In genomic region chr12:68939500-68939899, GRCh38 we compare ENCODE assay signal across 23 cellular contexts. TPM values are rescaled to one million over a fixed set of nuclear protein-coding genes. Genes with fewer than 3 reads are reported as not detected.
DNase-seq lines count a peak whose midpoint lies in the region; ATAC-seq, FAIRE-seq and TF ChIP-seq lines count a peak whose summit lies in the region.
"Had no signal": no experiment of that assay in that cellular context is flagged by ENCODE, and none has a peak within 500 bp of the region (broad histone marks: within the 10 kb centered on the region; RNA-seq: fewer than 3 reads in every experiment).

No MANE protein-coding gene starts in this region.

- no peaks in the 10 kb centered on the region for H3K36me3 ChIP-seq in liver (ENCODE audit: control insufficient read depth in 4 of 4, insufficient read depth in 3 of 4, low read depth in 1 of 4, low read length in 3 of 4)
- H3K36me3 ChIP-seq: MG63 had no signal

- no peak for FAIRE-seq in A549 (lab: Jason Lieb, UNC)

- TF ChIP-seq POLR2A in A549 (IDR thresholded peaks at IDR 0.05; ENCODE audit: low read length) = no peak

- H3K9me3 ChIP-seq in A549 (no peaks in the 10 kb centered on the region), liver (ENCODE audit: control insufficient read depth in 4 of 4, low read length in 3 of 4) (no peaks in the 10 kb centered on the region)
- H3K9me3 ChIP-seq: MG63 had no signal

- ATAC-seq in A549 (no peak), HG03520 (IDR thresholded peaks at IDR 0.05; ENCODE audit: unreplicated experiment) (no peak)
- ATAC-seq: PC-3 had no signal

- TF ChIP-seq EP300 in A549 (IDR thresholded peaks at IDR 0.05) = no peak

- 30% methylated on average over 1 of the region's 1 CpG for WGBS in A549 (ENCODE audit: missing lambda C conversion rate)
- WGBS in liver = 25% methylated on average over 1 of the region's 1 CpG

- DNase-seq in A549 (ENCODE audit: low read depth in 1 of 2, low spot score in 1 of 2) (no peak), HuH-7.5 (ENCODE audit: low spot score) (peak; percentile 56), choroid plexus epithelial cell (ENCODE audit: low read depth) (peak; percentile 9), NCI-H510A treated with DMSO at 0.1 percent for 48 hours (lab: John Stamatoyannopoulos, UW) (no peak)
- DNase-seq in activated CD4-positive, CD25-positive, alpha-beta regulatory T cell (lab: John Stamatoyannopoulos, UW) = no peak
- DNase-seq in NK-92 treated with Interleukin-12 subunit alpha and Interleukin-12 subunit beta, amount 100 ng/mL, for 24 hours (lab: John Stamatoyannopoulos, UW) = no peak
- DNase-seq: EL, H7, HFFc6, MG63, NCI-H1417, NCI-H1694 treated with DMSO at 0.1 percent for 48 hours, NCI-H2081 treated with DMSO at 0.1 percent for 48 hours, NCI-H446, NCI-H526 treated with DMSO at 0.1 percent for 48 hours, PC-3, SHP77 treated with DMSO at 0.1 percent for 48 hours had no signal

- no peak overlapping the region for H3K9ac ChIP-seq in liver (ENCODE audit: low read depth in 1 of 2, low read length in 2 of 2)

- peak overlapping the region; percentile 23; the same call in 2 of the 3 replicates for H3K4me2 ChIP-seq in A549

- POLR2A ChIA-PET in A549 (lab: Yijun Ruan, JAX) = no interaction called here

- TF ChIP-seq CTCF in A549 (IDR thresholded peaks at IDR 0.05) (no peak), choroid plexus epithelial cell (conservative IDR thresholded peaks at IDR 0.05; ENCODE audit: low read depth, low read length) (no peak), liver (IDR thresholded peaks at IDR 0.05; ENCODE audit: low read depth, low read length, missing input control) (no peak)

- no peak for TF ChIP-seq RAD21 in A549 (conservative IDR thresholded peaks at IDR 0.05 in 1 of 2, IDR thresholded peaks at IDR 0.05 in 1 of 2)
- peak in 1 of 2 donors; percentile 19 for TF ChIP-seq RAD21 in liver (IDR thresholded peaks at IDR 0.05)

- H3K4me3 ChIP-seq in A549 (no peak overlapping the region), choroid plexus epithelial cell (ENCODE audit: low read depth, low read length) (no peak overlapping the region), liver (ENCODE audit: low read depth in 1 of 3, low read length in 3 of 3) (no peak overlapping the region)
- H3K4me3 ChIP-seq: MG63, SK-N-MC had no signal

- H3K4me1 ChIP-seq in A549 (peaks cover 18% of the 10 kb centered on the region; the same call in 2 of the 3 replicates), liver (ENCODE audit: control insufficient read depth in 4 of 4, insufficient read depth in 4 of 4, low read length in 3 of 4) (peaks cover 4 to 27% (median 9%) of the 10 kb centered on the region in 4 donors)

- no peaks in the 10 kb centered on the region for H3K27me3 ChIP-seq in liver (ENCODE audit: control insufficient read depth in 4 of 4, insufficient read depth in 4 of 4, low read length in 3 of 4)
- H3K27me3 ChIP-seq: MG63 had no signal

- CTCF ChIA-PET in A549 (lab: Yijun Ruan, JAX) = no interaction called here

- H3K27ac ChIP-seq in A549 = no peak overlapping the region
- H3K27ac ChIP-seq in liver (ENCODE audit: low read depth in 1 of 2, low read length in 2 of 2) = peak overlapping the region in 1 of 2 donors; percentile 44
- H3K27ac ChIP-seq: HL-60, SK-N-MC had no signal

TF ChIP-seq in A549, 52 proteins besides CTCF, POLR2A, EP300 and RAD21:
- TF ChIP-seq CEBPB (IDR thresholded peaks at IDR 0.05) = peak; percentile 51 to 69; a peak in 3 of 4 replicates
- TF ChIP-seq CHD4 (IDR thresholded peaks at IDR 0.05; ENCODE audit: borderline replicate concordance) = no peak
TF ChIP-seq in A549: peak in this region for 1.

TF ChIP-seq in liver, 16 proteins besides CTCF, POLR2A, EP300 and RAD21:
- TF ChIP-seq GABPA (IDR thresholded peaks at IDR 0.05 in 1 of 2, conservative IDR thresholded peaks at IDR 0.05 in 1 of 2) (no peak), HNF4A (conservative IDR thresholded peaks at IDR 0.05) (peak; percentile 20 to 39), NR2F2 (IDR thresholded peaks at IDR 0.05) (peak; percentile 10), RXRA (IDR thresholded peaks at IDR 0.05) (peak; percentile 34 to 61)

RNA-seq across cellular contexts. Expression of gene CPM, which starts 6.5 kb away (rescaled TPM):
- 6.8 and 6.9 TPM in 2 replicates for polyA plus RNA-seq in A549 (2011; rRNA removed)
- 1.6 and 1.7 TPM in 2 replicates for polyA plus RNA-seq in A549 (2012; cell fraction: cytosol; rRNA removed)
- polyA plus RNA-seq in A549 (2012; cell fraction: nucleus; rRNA removed) = 0.73 TPM in 2 replicates
- polyA plus RNA-seq in A549 (2017; fragmentation: RNase III; extraction: RNeasy Plus Mini Kit Qiagen cat#74134 plus additional on column Dnase treatment) = 3.7 to 6.2 TPM (median 4.8 TPM) in 3 replicates
- 4.6 and 9.0 TPM in 2 replicates for polyA minus RNA-seq in A549 (2011; rRNA and poly(A)+ RNA removed)
- 10 to 100 TPM; 22.7 to 65.0 TPM for total RNA-seq in liver
- 10 to 100 TPM; 14.2 to 25.4 TPM for polyA plus RNA-seq in liver
- total RNA-seq: A172, HT-29 had no signal

Comparison
In these comparisons a context has a peak if more than half of its experiments do, and no peak if none do; other contexts are left out.
1. DNase-seq: peak in HuH-7.5 (single experiment) and choroid plexus epithelial cell (single experiment); none in A549 (0 of 2), NCI-H510A treated with DMSO at 0.1 percent for 48 hours (single experiment), activated CD4-positive, CD25-positive, alpha-beta regulatory T cell (0 of 4) and NK-92 treated with Interleukin-12 subunit alpha and Interleukin-12 subunit beta, amount 100 ng/mL, for 24 hours (single experiment).